In the genomic region with DNA sequence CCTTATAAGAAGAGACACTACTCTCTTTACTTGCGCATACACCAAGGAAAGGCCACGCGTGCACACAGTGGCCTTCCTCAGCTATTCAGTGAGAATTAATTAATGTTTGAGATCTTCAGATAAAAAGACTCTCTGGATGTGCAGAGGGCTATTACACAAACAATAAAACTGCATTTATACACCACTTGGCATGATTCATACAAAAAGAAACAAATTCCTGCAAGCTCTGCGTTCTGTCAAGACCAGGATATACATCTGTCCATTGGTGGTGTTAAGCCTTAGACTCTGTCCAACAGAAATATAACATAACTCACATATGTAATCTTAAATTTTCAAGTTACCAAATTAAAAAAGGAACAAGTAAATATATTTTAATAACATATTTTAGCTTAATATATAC, we compare ENCODE assay signal across 17 cellular contexts. TPM values are rescaled to one million over a fixed set of nuclear protein-coding genes. Genes with fewer than 3 reads are reported as not detected.
DNase-seq lines count a peak whose midpoint lies in the region; ATAC-seq, FAIRE-seq and TF ChIP-seq lines count a peak whose summit lies in the region.
"Had no signal": no experiment of that assay in that cellular context is flagged by ENCODE, and none has a peak within 500 bp of the region (broad histone marks: within the 10 kb centered on the region; RNA-seq: fewer than 3 reads in every experiment).

No MANE protein-coding gene starts in this region.

- H3K9me2 ChIP-seq in HCT116 (ENCODE audit: insufficient read depth), result no peaks in the 10 kb centered on the region

- H3K27me3 Mint-ChIP-seq in mesothelial cell of epicardium (ENCODE audit: low read depth), result no peaks in the 10 kb centered on the region

- no peaks in the 10 kb centered on the region for H3K9me3 Mint-ChIP-seq in mesothelial cell of epicardium
- H3K9me3 Mint-ChIP-seq: CD8-positive, alpha-beta T cell; H9 had no signal

- H4K20me1 ChIP-seq in HCT116 (ENCODE audit: insufficient read depth), result no peaks in the 10 kb centered on the region
- H4K20me1 ChIP-seq: BLaER1 treated with 17β-estradiol and CSF1 and Interleukin-3, amounts not matched to agents 10 nM and 100 nM had no signal

- no peak for DNase-seq in HCT116 (ENCODE audit: low read depth, low spot score)
- no peak for DNase-seq in RCC 7860 (ENCODE audit: low spot score)
- no peak for DNase-seq in foreskin keratinocyte
- DNase-seq in mesothelial cell of epicardium (ENCODE audit: low spot score in 2 of 2, unreplicated experiment in 2 of 2), result no peak
- no peak for DNase-seq in AG08396 (ENCODE audit: low spot score)
- DNase-seq in midbrain (lab: John Stamatoyannopoulos, UW), result no peak
- DNase-seq: 8988T; Calu3; CD8-positive, alpha-beta T cell; DMS79 treated with DMSO at 0.1 percent for 48 hours; GF-D8; H9 had no signal

- H3K36me3 ChIP-seq in HCT116 (ENCODE audit: control insufficient read depth in 1 of 2, insufficient read depth in 2 of 2, low read length in 2 of 2), result no peaks in the 10 kb centered on the region
- H3K36me3 ChIP-seq: BLaER1 treated with 17β-estradiol and CSF1 and Interleukin-3, amounts not matched to agents 10 nM and 100 nM had no signal

- H3K4me3 Mint-ChIP-seq in mesothelial cell of epicardium, result no peak overlapping the region
- H3K4me3 Mint-ChIP-seq: B cell; CD8-positive, alpha-beta T cell; H9 had no signal

- no peak for TF ChIP-seq POLR2A in HCT116 (IDR thresholded peaks at IDR 0.05; ENCODE audit: borderline replicate concordance, extremely low read depth, insufficient read depth, insufficient read length)

- H3K27me3 ChIP-seq in HCT116 (ENCODE audit: insufficient read depth, low read length) (no peaks in the 10 kb centered on the region), foreskin keratinocyte (no peaks in the 10 kb centered on the region)
- H3K27me3 ChIP-seq: BLaER1 treated with 17β-estradiol and CSF1 and Interleukin-3, amounts not matched to agents 10 nM and 100 nM had no signal

- TF ChIP-seq CTCF in HCT116 (IDR thresholded peaks at IDR 0.05 in 2 of 3, conservative IDR thresholded peaks at IDR 0.05 in 1 of 3; ENCODE audit: borderline replicate concordance in 1 of 3, insufficient read depth in 1 of 3, low read depth in 2 of 3, low read length in 2 of 3) (no peak), foreskin keratinocyte (conservative IDR thresholded peaks at IDR 0.05) (no peak), mesothelial cell of epicardium (IDR thresholded peaks at IDR 0.05; ENCODE audit: unreplicated experiment) (no peak)

- peak; percentile 27 for FAIRE-seq in RCC 7860 (lab: Jason Lieb, UNC)
- FAIRE-seq: H1, HepG2 had no signal

- no peak for TF ChIP-seq RAD21 in HCT116 (IDR thresholded peaks at IDR 0.05; ENCODE audit: low read depth)

- intact Hi-C loops in HCT116 (cut with micrococcal nuclease), result no loop called here

- no peak overlapping the region for H3K4me2 ChIP-seq in HCT116 (ENCODE audit: low read length)
- H3K4me2 ChIP-seq: BLaER1 treated with 17β-estradiol and CSF1 and Interleukin-3, amounts not matched to agents 10 nM and 100 nM had no signal

- H3K27ac Mint-ChIP-seq in mesothelial cell of epicardium, result peak overlapping the region; percentile 25
- H3K27ac Mint-ChIP-seq: B cell; CD8-positive, alpha-beta T cell; H9 had no signal

- no peak overlapping the region for H3K27ac ChIP-seq in HCT116 (ENCODE audit: low read depth, low read length)
- peak overlapping the region; percentile 80 for H3K27ac ChIP-seq in foreskin keratinocyte
- H3K27ac ChIP-seq: BLaER1 treated with 17β-estradiol and CSF1 and Interleukin-3, amounts not matched to agents 10 nM and 100 nM had no signal

- H3K4me1 Mint-ChIP-seq in mesothelial cell of epicardium, result peaks cover 63% of the 10 kb centered on the region
- H3K4me1 Mint-ChIP-seq: B cell had no signal

- CTCF ChIA-PET in HCT116 (lab: Charles Lee), result no interaction called here

- H3K4me3 ChIP-seq in HCT116 (replicated peaks in 1 of 2; ENCODE audit: low read depth in 1 of 2, low read length in 2 of 2), result no peak overlapping the region
- H3K4me3 ChIP-seq: BLaER1 treated with 17β-estradiol and CSF1 and Interleukin-3, amounts not matched to agents 10 nM and 100 nM had no signal

- peaks cover 21 to 32% of the 10 kb centered on the region in 2 experiments for H3K4me1 ChIP-seq in HCT116 (ENCODE audit: control insufficient read depth in 1 of 2, insufficient read depth in 2 of 2, low read length in 2 of 2)
- peaks cover 42% of the 10 kb centered on the region for H3K4me1 ChIP-seq in foreskin keratinocyte

- no peak for ATAC-seq in HCT116
- no peak for ATAC-seq in foreskin keratinocyte
- no peak for ATAC-seq in GM18498 (IDR thresholded peaks at IDR 0.05; ENCODE audit: unreplicated experiment)
- ATAC-seq: CD8-positive, alpha-beta T cell; HepG2 had no signal

- H2AFZ ChIP-seq in HCT116 (ENCODE audit: low read depth, low read length, poor library complexity, severe bottlenecking), result peak overlapping the region; percentile 74

- no peaks in the 10 kb centered on the region for H3K9me3 ChIP-seq in HCT116 (ENCODE audit: control insufficient read depth in 1 of 2, insufficient read depth in 1 of 2, low read depth in 1 of 2, low read length in 2 of 2)
- H3K9me3 ChIP-seq: BLaER1 treated with 17β-estradiol and CSF1 and Interleukin-3, amounts not matched to agents 10 nM and 100 nM had no signal

- POLR2A ChIA-PET in HCT116 (lab: Charles Lee), result no interaction called here

- RAD21 ChIA-PET in HCT116 (lab: Charles Lee; ENCODE audit: low non-redundant PET in 1 of 2, low total read pairs in 2 of 2, uncharacterized antibody in 2 of 2, unreplicated experiment in 2 of 2), result no interaction called here

- H3K79me2 ChIP-seq in HCT116 (ENCODE audit: insufficient read depth, low read length), result no peaks in the 10 kb centered on the region

- H3K9ac ChIP-seq in HCT116 (ENCODE audit: low read length), result no peak overlapping the region
- H3K9ac ChIP-seq: BLaER1 treated with 17β-estradiol and CSF1 and Interleukin-3, amounts not matched to agents 10 nM and 100 nM had no signal

- BruUV-seq in HCT116 (replicated peaks; lab: Mats Ljungman, UMichigan), result no TSS peak

- no peaks in the 10 kb centered on the region for H3K36me3 Mint-ChIP-seq in mesothelial cell of epicardium
- H3K36me3 Mint-ChIP-seq: CD8-positive, alpha-beta T cell had no signal

TF ChIP-seq in HCT116, 20 proteins besides CTCF, POLR2A, EP300 and RAD21:
- TF ChIP-seq EGR1 (IDR thresholded peaks at IDR 0.05; ENCODE audit: low read depth), result no peak

RNA-seq across cellular contexts. Expression of gene TSC22D2, which starts 55.2 kb away (rescaled TPM):
- total RNA-seq in HCT116 (2021; ENCODE audit: unreplicated experiment), result 20.0 TPM
- polyA plus RNA-seq in HCT116 (2012), result 10.4 and 11.7 TPM in 2 replicates
- 19.7 and 22.3 TPM in 2 replicates for total RNA-seq in foreskin keratinocyte
- 7.2 and 9.4 TPM in 2 replicates for polyA plus RNA-seq in foreskin keratinocyte
- 68.7 to 73.2 TPM (median 71.2 TPM) in 3 replicates for total RNA-seq in mesothelial cell of epicardium
